In the genomic region with DNA sequence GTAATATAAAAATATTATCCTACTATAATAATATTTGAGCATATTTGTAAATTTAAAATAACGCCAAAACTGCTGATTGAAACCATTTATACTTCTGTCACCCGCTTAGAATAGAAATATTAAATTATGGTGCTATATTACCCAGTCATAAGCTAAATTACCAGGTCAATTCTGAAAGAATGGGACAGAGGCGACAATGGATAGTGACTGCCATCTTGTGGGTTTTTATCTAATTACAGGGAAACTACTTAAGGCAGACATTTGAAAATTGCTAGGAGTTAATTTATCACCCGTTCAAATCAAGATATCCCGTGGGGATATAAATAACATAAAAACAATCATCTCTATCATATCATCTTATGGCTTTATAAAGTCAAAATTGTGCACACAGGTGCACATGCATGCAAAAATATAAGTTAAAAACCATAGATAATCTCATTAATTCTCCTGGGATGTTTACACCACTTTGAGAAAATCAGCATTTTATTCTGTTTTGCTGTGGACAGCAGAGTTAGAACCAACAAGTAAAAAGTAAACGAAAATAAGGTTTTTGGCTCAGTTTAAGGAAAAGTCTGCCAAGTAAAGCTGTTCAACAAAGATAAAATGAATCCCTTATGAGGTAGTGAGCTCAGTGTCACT, we compare ENCODE assay signal across 10 cellular contexts. TPM values are rescaled to one million over a fixed set of nuclear protein-coding genes. Genes with fewer than 3 reads are reported as not detected.
DNase-seq lines count a peak whose midpoint lies in the region; ATAC-seq lines count a peak whose summit lies in the region.
"Had no signal": no experiment of that assay in that cellular context is flagged by ENCODE, and none has a peak within 500 bp of the region (broad histone marks: within the 10 kb centered on the region; RNA-seq: fewer than 3 reads in every experiment).

No MANE protein-coding gene starts in this region.

- peaks cover 9% of the 10 kb centered on the region for H3F3A ChIP-seq in GM23248 (ENCODE audit: insufficient read depth)

- H2AFZ ChIP-seq in GM23248: no peak overlapping the region

- no peaks in the 10 kb centered on the region for H3K9me2 ChIP-seq in GM23248 (ENCODE audit: insufficient read depth)

- peaks cover 8% of the 10 kb centered on the region for H3K4me1 ChIP-seq in GM23248 (ENCODE audit: insufficient read depth)

- H3K79me2 ChIP-seq in GM23248 (ENCODE audit: insufficient read depth): no peaks in the 10 kb centered on the region

- no peaks in the 10 kb centered on the region for H3K36me3 ChIP-seq in GM23248 (ENCODE audit: low read depth)
- H3K36me3 ChIP-seq: neutrophil had no signal

- 24 to 25% methylated on average over 6 of the region's 6 CpGs for WGBS in GM23248 (ENCODE audit: low coverage in 1 of 2, low lambda C conversion rate in 2 of 2, missing lambda C conversion rate in 2 of 2), 2 experiments

- ATAC-seq in GM18498 (IDR thresholded peaks at IDR 0.05; ENCODE audit: unreplicated experiment) (no peak), HG02759 (IDR thresholded peaks at IDR 0.05; ENCODE audit: unreplicated experiment) (no peak)
- ATAC-seq: stimulated activated naive CD8-positive, alpha-beta T cell treated with anti-CD3 and anti-CD28 coated beads, Interleukin-15, amount 100 ng/mL, for 72 hours had no signal

- no peak overlapping the region for H3K4me2 ChIP-seq in GM23248 (ENCODE audit: unreplicated experiment)

- H3K4me3 ChIP-seq in GM23248: no peak overlapping the region

- H3K27me3 ChIP-seq in GM23248 (replicated peaks; ENCODE audit: insufficient read depth): 0 out of 2 replicates have a peak, but pooled peaks cover 3% of the 10 kb centered on the region

- no peak overlapping the region for H3K27ac ChIP-seq in GM23248
- H3K27ac ChIP-seq: neutrophil had no signal

- in situ Hi-C loops in ACHN (cut with HindIII; ENCODE audit: low pct_ligation_motif_present, low pct_unique_long_range_greater_than_20kb, low sequenced_read_pairs) (no loop called here), GM23248 (cut with MboI) (no loop called here)

- no peaks in the 10 kb centered on the region for H3K9me3 ChIP-seq in GM23248 (ENCODE audit: low read depth)
- H3K9me3 ChIP-seq: neutrophil had no signal

- H3K9ac ChIP-seq in GM23248: no peak overlapping the region

- peak; percentile 34 for DNase-seq in ACHN
- DNase-seq in GM23248: peak; percentile 27
- DNase-seq in OCI-M1 (lab: John Stamatoyannopoulos, UW): peak; percentile 79
- peak; percentile 12 for DNase-seq in fibroblast of gingiva (ENCODE audit: low read depth)
- no peak for DNase-seq in NCI-H2196 treated with DMSO at 0.1 percent for 48 hours (lab: John Stamatoyannopoulos, UW; ENCODE audit: unreplicated experiment)
- DNase-seq in 8988T: no peak
- DNase-seq: stimulated activated naive CD8-positive, alpha-beta T cell treated with anti-CD3 and anti-CD28 coated beads, Interleukin-15, amount 100 ng/mL, for 72 hours had no signal

- no peaks in the 10 kb centered on the region for H4K20me1 ChIP-seq in GM23248 (ENCODE audit: insufficient read depth)

RNA-seq across cellular contexts. Expression of a gene that starts 41.3 kb away (rescaled TPM):
- not detected in 2 replicates for total RNA-seq in GM23248 (2014; rRNA removed; shearing (Covaris generic))
- not detected in 2 replicates for polyA plus RNA-seq in GM23248 (2016; fragmentation: Nextera tagmentation; extraction: Ambion mirVana)

RNA-seq across cellular contexts. Expression of a gene that starts 52.2 kb away (rescaled TPM):
- 1.6 and 2.1 TPM in 2 replicates for total RNA-seq in GM23248 (2014; rRNA removed; shearing (Covaris generic))
- 0.95 and 1.1 TPM in 2 replicates for polyA plus RNA-seq in GM23248 (2016; fragmentation: Nextera tagmentation; extraction: Ambion mirVana)

Comparison
In these comparisons a context has a peak if more than half of its experiments do, and no peak if none do; other contexts are left out.
1. DNase-seq: peak in ACHN (single experiment), GM23248 (single experiment), OCI-M1 (single experiment) and fibroblast of gingiva (single experiment); none in NCI-H2196 treated with DMSO at 0.1 percent for 48 hours (single experiment) and 8988T (single experiment).